Comparison of ENCODE assay signal across 16 cellular contexts in genomic region chr20:58926802-58927489, GRCh38. TPM values are rescaled to one million over a fixed set of nuclear protein-coding genes. Genes with fewer than 3 reads are reported as not detected.
DNase-seq lines count a peak whose midpoint lies in the region; ATAC-seq and TF ChIP-seq lines count a peak whose summit lies in the region.
"Had no signal": no experiment of that assay in that cellular context is flagged by ENCODE, and none has a peak within 500 bp of the region (broad histone marks: within the 10 kb centered on the region; RNA-seq: fewer than 3 reads in every experiment).

No MANE protein-coding gene starts in this region.

- ATAC-seq in HCT116 (0 out of 2 replicates have a peak, but pooled peaks have one; percentile 32), WTC11 (no peak)

- BruUV-seq in HCT116 (replicated peaks; lab: Mats Ljungman, UMichigan): no TSS peak

- H4K20me1 ChIP-seq in HCT116 (ENCODE audit: insufficient read depth): no peaks in the 10 kb centered on the region
- H4K20me1 ChIP-seq in neural progenitor cell (ENCODE audit: low read depth): no peaks in the 10 kb centered on the region

- H3K9ac ChIP-seq in HCT116 (ENCODE audit: low read length) (no peak overlapping the region), neural progenitor cell (no peak overlapping the region)

- H3K9me3 Mint-ChIP-seq in WTC11 (no peaks in the 10 kb centered on the region), endothelial cell (ENCODE audit: unreplicated experiment) (no peaks in the 10 kb centered on the region), neural progenitor cell (no peaks in the 10 kb centered on the region)
- H3K9me3 Mint-ChIP-seq in activated CD4-positive, alpha-beta memory T cell treated with anti-CD3 and anti-CD28 coated beads, Interleukin-2, amount 10 ng/mL, durations not matched to agents 7 days and 5 days: no peaks in the 10 kb centered on the region
- H3K9me3 Mint-ChIP-seq: CD4-positive, alpha-beta memory T cell had no signal

- TF ChIP-seq CTCF in HCT116 (IDR thresholded peaks at IDR 0.05 in 2 of 3, conservative IDR thresholded peaks at IDR 0.05 in 1 of 3; ENCODE audit: borderline replicate concordance in 1 of 3, insufficient read depth in 1 of 3, low read depth in 2 of 3, low read length in 2 of 3) (no peak), WTC11 (IDR thresholded peaks at IDR 0.05) (no peak), endothelial cell (IDR thresholded peaks at IDR 0.05; ENCODE audit: unreplicated experiment) (no peak), neural progenitor cell (IDR thresholded peaks at IDR 0.05) (no peak)

- H3K27ac Mint-ChIP-seq in WTC11 (no peak overlapping the region), endothelial cell (ENCODE audit: unreplicated experiment) (no peak overlapping the region), neural progenitor cell (no peak overlapping the region)
- no peak overlapping the region for H3K27ac Mint-ChIP-seq in activated CD4-positive, alpha-beta memory T cell treated with anti-CD3 and anti-CD28 coated beads, Interleukin-2, amount 10 ng/mL, durations not matched to agents 7 days and 5 days
- H3K27ac Mint-ChIP-seq: CD14-positive monocyte had no signal

- H2AFZ ChIP-seq in HCT116 (ENCODE audit: low read depth, low read length, poor library complexity, severe bottlenecking) (no peak overlapping the region), neural progenitor cell (replicated peaks) (no peak overlapping the region)

- RAD21 ChIA-PET in HCT116 (lab: Charles Lee; ENCODE audit: low non-redundant PET in 1 of 2, low total read pairs in 2 of 2, uncharacterized antibody in 2 of 2, unreplicated experiment in 2 of 2): no interaction called here

- H3K36me3 Mint-ChIP-seq in WTC11: no peaks in the 10 kb centered on the region
- H3K36me3 Mint-ChIP-seq in endothelial cell (ENCODE audit: low read depth, unreplicated experiment): no peaks in the 10 kb centered on the region
- H3K36me3 Mint-ChIP-seq in neural progenitor cell: no peaks in the 10 kb centered on the region
- no peaks in the 10 kb centered on the region for H3K36me3 Mint-ChIP-seq in activated CD4-positive, alpha-beta memory T cell treated with anti-CD3 and anti-CD28 coated beads, Interleukin-2, amount 10 ng/mL, durations not matched to agents 7 days and 5 days (ENCODE audit: low read depth)
- H3K36me3 Mint-ChIP-seq: CD14-positive monocyte; CD4-positive, alpha-beta memory T cell had no signal

- H3K36me3 ChIP-seq in HCT116 (ENCODE audit: control insufficient read depth in 1 of 2, insufficient read depth in 2 of 2, low read length in 2 of 2): no peaks in the 10 kb centered on the region
- H3K36me3 ChIP-seq in neural progenitor cell: no peaks in the 10 kb centered on the region
- H3K36me3 ChIP-seq: BE2C had no signal

- no peak for TF ChIP-seq RAD21 in HCT116 (IDR thresholded peaks at IDR 0.05; ENCODE audit: low read depth)

- no peaks in the 10 kb centered on the region for H3K79me2 ChIP-seq in HCT116 (ENCODE audit: insufficient read depth, low read length)
- no peaks in the 10 kb centered on the region for H3K79me2 ChIP-seq in neural progenitor cell (ENCODE audit: low read depth)

- H3K27me3 ChIP-seq in HCT116 (ENCODE audit: insufficient read depth, low read length) (no peaks in the 10 kb centered on the region), neural progenitor cell (no peaks in the 10 kb centered on the region)
- H3K27me3 ChIP-seq: BE2C had no signal

- H3K4me1 Mint-ChIP-seq in WTC11 (peaks cover 10% of the 10 kb centered on the region), endothelial cell (ENCODE audit: unreplicated experiment) (no peaks in the 10 kb centered on the region), neural progenitor cell (no peaks in the 10 kb centered on the region)
- no peaks in the 10 kb centered on the region for H3K4me1 Mint-ChIP-seq in activated CD4-positive, alpha-beta memory T cell treated with anti-CD3 and anti-CD28 coated beads, Interleukin-2, amount 10 ng/mL, durations not matched to agents 7 days and 5 days
- H3K4me1 Mint-ChIP-seq: CD4-positive, alpha-beta memory T cell had no signal

- H3K27me3 Mint-ChIP-seq in WTC11 (ENCODE audit: low read depth): peaks cover 3% of the 10 kb centered on the region; the same call in 1 of the 2 replicates
- H3K27me3 Mint-ChIP-seq in endothelial cell (ENCODE audit: unreplicated experiment): peaks cover 2% of the 10 kb centered on the region
- peaks cover 6% of the 10 kb centered on the region for H3K27me3 Mint-ChIP-seq in neural progenitor cell (ENCODE audit: insufficient read depth, low read depth)
- peaks cover 10% of the 10 kb centered on the region for H3K27me3 Mint-ChIP-seq in activated CD4-positive, alpha-beta memory T cell treated with anti-CD3 and anti-CD28 coated beads, Interleukin-2, amount 10 ng/mL, durations not matched to agents 7 days and 5 days

- H3K27ac ChIP-seq in HCT116 (ENCODE audit: low read depth, low read length) (no peak overlapping the region), neural progenitor cell (no peak overlapping the region)

- H3K9me2 ChIP-seq in HCT116 (ENCODE audit: insufficient read depth): no peaks in the 10 kb centered on the region

- H3K4me1 ChIP-seq in HCT116 (ENCODE audit: control insufficient read depth in 1 of 2, insufficient read depth in 2 of 2, low read length in 2 of 2): no peaks in the 10 kb centered on the region
- peaks cover 10% of the 10 kb centered on the region for H3K4me1 ChIP-seq in neural progenitor cell
- H3K4me1 ChIP-seq: BE2C had no signal

- H3K4me3 ChIP-seq in HCT116 (replicated peaks in 1 of 2; ENCODE audit: low read depth in 1 of 2, low read length in 2 of 2): no peak overlapping the region
- no peak overlapping the region for H3K4me3 ChIP-seq in neural progenitor cell

- POLR2A ChIA-PET in HCT116 (lab: Charles Lee): no interaction called here
- POLR2A ChIA-PET in WTC11 (lab: Charles Lee): no interaction called here
- POLR2A ChIA-PET in activated CD4-positive, alpha-beta memory T cell treated with anti-CD3 and anti-CD28 coated beads, Interleukin-2, amount 10 ng/mL, durations not matched to agents 7 days and 5 days (lab: Charles Lee): no interaction called here

- H3K4me2 ChIP-seq in HCT116 (ENCODE audit: low read length) (no peak overlapping the region), neural progenitor cell (no peak overlapping the region)

- intact Hi-C loops in HCT116 (cut with micrococcal nuclease): no loop called here

- DNase-seq in HCT116 (ENCODE audit: low read depth, low spot score): no peak
- DNase-seq in WTC11 (ENCODE audit: low spot score): no peak
- no peak for DNase-seq in endothelial cell (ENCODE audit: low spot score)
- no peak for DNase-seq in neural progenitor cell (ENCODE audit: low spot score)
- DNase-seq in activated CD4-positive, alpha-beta memory T cell treated with anti-CD3 and anti-CD28 coated beads, Interleukin-2, amount 10 ng/mL, durations not matched to agents 7 days and 5 days: no peak
- no peak for DNase-seq in SHP77 (lab: John Stamatoyannopoulos, UW)
- DNase-seq in dermis blood vessel endothelial cell: no peak
- DNase-seq: ACHN; BE2C; CD4-positive, alpha-beta memory T cell; DMS153; DMS79; GDM1; GOT3; H7 had no signal

- H3F3A ChIP-seq in neural progenitor cell (ENCODE audit: low read depth): no peaks in the 10 kb centered on the region

- TF ChIP-seq POLR2A in HCT116 (IDR thresholded peaks at IDR 0.05; ENCODE audit: borderline replicate concordance, extremely low read depth, insufficient read depth, insufficient read length): no peak

- CTCF ChIA-PET in HCT116 (lab: Charles Lee): no interaction called here
- CTCF ChIA-PET in WTC11 (lab: Charles Lee): no interaction called here
- CTCF ChIA-PET in activated CD4-positive, alpha-beta memory T cell treated with anti-CD3 and anti-CD28 coated beads, Interleukin-2, amount 10 ng/mL, durations not matched to agents 7 days and 5 days (lab: Charles Lee): no interaction called here

- H3K4me3 Mint-ChIP-seq in WTC11: no peak overlapping the region
- H3K4me3 Mint-ChIP-seq in endothelial cell (ENCODE audit: unreplicated experiment): peak overlapping the region; percentile 10
- no peak overlapping the region for H3K4me3 Mint-ChIP-seq in neural progenitor cell
- no peak overlapping the region for H3K4me3 Mint-ChIP-seq in activated CD4-positive, alpha-beta memory T cell treated with anti-CD3 and anti-CD28 coated beads, Interleukin-2, amount 10 ng/mL, durations not matched to agents 7 days and 5 days
- H3K4me3 Mint-ChIP-seq: CD14-positive monocyte; CD4-positive, alpha-beta memory T cell had no signal

- H3K9me3 ChIP-seq in HCT116 (ENCODE audit: control insufficient read depth in 1 of 2, insufficient read depth in 1 of 2, low read depth in 1 of 2, low read length in 2 of 2): no peaks in the 10 kb centered on the region
- no peaks in the 10 kb centered on the region for H3K9me3 ChIP-seq in neural progenitor cell (ENCODE audit: low read depth)
- H3K9me3 ChIP-seq: BE2C had no signal

TF ChIP-seq in HCT116, 20 proteins besides CTCF, POLR2A, EP300 and RAD21 (continues in another document):
- TF ChIP-seq SP1 (IDR thresholded peaks at IDR 0.05; ENCODE audit: low read depth): no peak
- TF ChIP-seq POLR2AphosphoS5 (IDR thresholded peaks at IDR 0.05; ENCODE audit: low read depth, low read length): no peak
- no peak for TF ChIP-seq EZH2phosphoT487 (IDR thresholded peaks at IDR 0.05; ENCODE audit: borderline replicate concordance)
- TF ChIP-seq ATF3 (IDR thresholded peaks at IDR 0.05): no peak
- TF ChIP-seq CEBPB (IDR thresholded peaks at IDR 0.05; ENCODE audit: low read depth): no peak

TF ChIP-seq in WTC11, 78 proteins besides CTCF, POLR2A, EP300 and RAD21:
- peak; percentile 31; the same call in 1 of the 2 replicates for TF ChIP-seq GABPB1 (CRISPR knock-in tag; IDR thresholded peaks at IDR 0.05)
- TF ChIP-seq ESRRA (CRISPR knock-in tag; IDR thresholded peaks at IDR 0.05; ENCODE audit: borderline replicate concordance): no peak

RNA-seq across cellular contexts. Expression of gene NELFCD, which starts 54.1 kb away (rescaled TPM):
- total RNA-seq in HCT116 (2021; ENCODE audit: unreplicated experiment) (88.2 TPM), WTC11 (2021) (53.0 to 66.9 TPM (median 57.6 TPM) in 3 replicates), endothelial cell (ENCODE audit: unreplicated experiment) (68.7 TPM), neural progenitor cell (ENCODE audit: low replicate concordance) (58.9 and 59.2 TPM in 2 replicates), dermis blood vessel endothelial cell (53.4 and 66.6 TPM in 2 replicates)
- 79.7 and 80.1 TPM in 2 replicates for polyA plus RNA-seq in HCT116 (2012)
- total RNA-seq in activated CD4-positive, alpha-beta memory T cell treated with anti-CD3 and anti-CD28 coated beads, Interleukin-2, amount 10 ng/mL, durations not matched to agents 7 days and 5 days: 10 to 100 TPM; 63.3 to 69.0 TPM
